ENCODE assay signal across 20 cellular contexts in the genomic region with DNA sequence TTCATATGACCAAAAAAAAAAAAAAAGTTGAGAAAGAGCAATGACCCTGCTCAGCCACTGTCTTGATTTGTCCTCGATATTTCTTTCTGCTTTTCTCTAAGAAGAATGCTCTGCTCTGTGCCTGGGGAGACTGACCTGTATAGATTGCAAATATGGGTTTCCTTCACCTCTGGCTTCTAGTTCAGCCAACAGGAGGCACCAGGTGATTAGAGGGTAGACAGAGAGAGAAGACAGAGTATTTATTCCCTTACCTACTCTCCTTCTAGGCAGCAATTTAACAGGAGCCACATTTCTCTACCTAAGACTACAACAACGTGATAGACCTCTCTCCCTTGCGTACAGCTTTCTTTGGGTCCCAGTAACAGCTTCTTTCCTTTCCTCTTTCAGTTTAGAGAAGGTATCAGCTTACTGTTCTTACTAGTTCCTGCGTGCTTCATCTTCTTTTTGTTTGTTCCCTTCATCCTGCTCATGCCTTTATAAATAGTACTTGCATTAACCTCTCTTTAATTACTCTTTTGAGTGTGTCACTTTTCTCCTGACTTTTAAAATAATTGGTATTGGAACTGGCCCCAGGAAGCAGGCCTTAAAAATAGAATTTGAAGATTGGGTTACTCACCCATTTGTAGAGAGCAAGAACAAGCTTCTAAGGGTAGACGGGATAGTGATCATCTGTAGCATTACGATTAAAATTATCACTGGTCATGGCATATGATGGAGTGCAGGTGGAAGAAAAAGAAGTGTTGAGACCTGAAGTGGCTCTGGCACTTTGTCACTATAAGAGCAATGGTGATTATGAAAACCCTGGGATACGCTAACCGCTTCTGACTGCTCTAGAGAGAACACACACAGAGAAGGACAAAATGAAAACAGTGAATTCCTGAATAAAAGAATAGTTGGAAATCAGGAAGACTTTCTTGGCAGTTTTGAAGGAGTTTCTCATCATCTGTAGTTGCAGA.
"Had no signal": no experiment of that assay in that cellular context is flagged by ENCODE, and none has a peak within 500 bp of the region (broad histone marks: within the 10 kb centered on the region; RNA-seq: fewer than 3 reads in every experiment).

No MANE protein-coding gene starts in this region.

- H3K4me3 ChIP-seq: body of pancreas, spleen, tibial artery, vagina had no signal

- H3K9me3 ChIP-seq: vagina had no signal

- H3K4me1 ChIP-seq: body of pancreas, spleen, tibial artery, vagina had no signal

- DNase-seq: activated CD4-positive, alpha-beta T cell treated with anti-CD3 and anti-CD28 coated beads, Interleukin-2, amount 50 U/mL, for 4 hours; activated CD8-positive, alpha-beta memory T cell treated with anti-CD3 and anti-CD28 coated beads, Interleukin-2, amount 10 ng/mL, durations not matched to agents 7 days and 5 days; activated effector memory CD4-positive, alpha-beta T cell treated with Interleukin-2 at 50 U/mL for 16 hours; activated T-cell treated with anti-CD3 and anti-CD28 coated beads, Interleukin-2, amount 50 U/mL, for 24 hours; amniotic stem cell; body of pancreas; effector memory CD4-positive, alpha-beta T cell; erythroblast; nucleus accumbens; spleen; stimulated activated CD4-positive, alpha-beta T cell treated with anti-CD3 and anti-CD28 coated beads, Interleukin-1b, Interleukin-23, amount 100 ng/mL, for 48 hours; tibial artery had no signal

- H3K27ac ChIP-seq: body of pancreas, spleen, tibial artery, vagina had no signal

- H3K27me3 ChIP-seq: body of pancreas, tibial artery, vagina had no signal

- H3K36me3 Mint-ChIP-seq: activated CD8-positive, alpha-beta memory T cell treated with anti-CD3 and anti-CD28 coated beads, Interleukin-2, amount 10 ng/mL, durations not matched to agents 7 days and 5 days; activated naive CD4-positive, alpha-beta T cell treated with anti-CD3 and anti-CD28 coated beads, Interleukin-2, amount 50 U/mL, for 24 hours; memory B cell; natural killer cell treated with Interleukin-12 subunit alpha and Interleukin-12 subunit beta and Interleukin-15 and Interleukin-18, amount 100 ng/mL, for 72 hours; stimulated activated memory B cell treated with anti-CD40 and anti-IgM and Interleukin-4, amounts not matched to agents 10 μg/mL and 1 μg/mL and 100 μg/mL, for 72 hours had no signal

- H3K4me3 Mint-ChIP-seq: activated CD8-positive, alpha-beta memory T cell treated with anti-CD3 and anti-CD28 coated beads, Interleukin-2, amount 10 ng/mL, durations not matched to agents 7 days and 5 days; activated naive CD4-positive, alpha-beta T cell treated with anti-CD3 and anti-CD28 coated beads, Interleukin-2, amount 50 U/mL, for 24 hours; activated T-cell treated with anti-CD3 and anti-CD28 coated beads, Interleukin-2, amount 50 U/mL, for 24 hours; memory B cell; natural killer cell treated with Interleukin-12 subunit alpha and Interleukin-12 subunit beta and Interleukin-15 and Interleukin-18, amount 100 ng/mL, for 72 hours; stimulated activated memory B cell treated with anti-CD40 and anti-IgM and Interleukin-4, amounts not matched to agents 10 μg/mL and 1 μg/mL and 100 μg/mL, for 72 hours had no signal

- H3K36me3 ChIP-seq: spleen, tibial artery, vagina had no signal

- H3K27ac Mint-ChIP-seq: activated CD8-positive, alpha-beta memory T cell treated with anti-CD3 and anti-CD28 coated beads, Interleukin-2, amount 10 ng/mL, durations not matched to agents 7 days and 5 days; activated naive CD4-positive, alpha-beta T cell treated with anti-CD3 and anti-CD28 coated beads, Interleukin-2, amount 50 U/mL, for 24 hours; activated T-cell treated with anti-CD3 and anti-CD28 coated beads, Interleukin-2, amount 50 U/mL, for 24 hours; memory B cell; natural killer cell treated with Interleukin-12 subunit alpha and Interleukin-12 subunit beta and Interleukin-15 and Interleukin-18, amount 100 ng/mL, for 72 hours; stimulated activated memory B cell treated with anti-CD40 and anti-IgM and Interleukin-4, amounts not matched to agents 10 μg/mL and 1 μg/mL and 100 μg/mL, for 72 hours had no signal

- H3K4me1 Mint-ChIP-seq: activated CD8-positive, alpha-beta memory T cell treated with anti-CD3 and anti-CD28 coated beads, Interleukin-2, amount 10 ng/mL, durations not matched to agents 7 days and 5 days; activated naive CD4-positive, alpha-beta T cell treated with anti-CD3 and anti-CD28 coated beads, Interleukin-2, amount 50 U/mL, for 24 hours; memory B cell; stimulated activated memory B cell treated with anti-CD40 and anti-IgM and Interleukin-4, amounts not matched to agents 10 μg/mL and 1 μg/mL and 100 μg/mL, for 72 hours had no signal

- H3K9me3 Mint-ChIP-seq: activated naive CD4-positive, alpha-beta T cell treated with anti-CD3 and anti-CD28 coated beads, Interleukin-2, amount 50 U/mL, for 24 hours; activated T-cell treated with anti-CD3 and anti-CD28 coated beads, Interleukin-2, amount 50 U/mL, for 24 hours; natural killer cell treated with Interleukin-12 subunit alpha and Interleukin-12 subunit beta and Interleukin-15 and Interleukin-18, amount 100 ng/mL, for 72 hours had no signal

- ATAC-seq: activated CD4-positive, CD25-positive, alpha-beta regulatory T cell treated with anti-CD3 and anti-CD28 coated beads, Interleukin-2, amount 50 U/mL, for 24 hours; activated CD8-positive, alpha-beta memory T cell treated with anti-CD3 and anti-CD28 coated beads, Interleukin-2, amount 10 ng/mL, durations not matched to agents 7 days and 5 days; body of pancreas; left lobe of liver; natural killer cell treated with Interleukin-12 subunit alpha and Interleukin-12 subunit beta and Interleukin-15 and Interleukin-18, amount 100 ng/mL, for 72 hours; sciatic nerve; stimulated activated memory B cell treated with anti-CD40 and anti-IgM and Interleukin-4, amounts not matched to agents 10 μg/mL and 1 μg/mL and 100 μg/mL, for 72 hours had no signal
